In the genomic region with DNA sequence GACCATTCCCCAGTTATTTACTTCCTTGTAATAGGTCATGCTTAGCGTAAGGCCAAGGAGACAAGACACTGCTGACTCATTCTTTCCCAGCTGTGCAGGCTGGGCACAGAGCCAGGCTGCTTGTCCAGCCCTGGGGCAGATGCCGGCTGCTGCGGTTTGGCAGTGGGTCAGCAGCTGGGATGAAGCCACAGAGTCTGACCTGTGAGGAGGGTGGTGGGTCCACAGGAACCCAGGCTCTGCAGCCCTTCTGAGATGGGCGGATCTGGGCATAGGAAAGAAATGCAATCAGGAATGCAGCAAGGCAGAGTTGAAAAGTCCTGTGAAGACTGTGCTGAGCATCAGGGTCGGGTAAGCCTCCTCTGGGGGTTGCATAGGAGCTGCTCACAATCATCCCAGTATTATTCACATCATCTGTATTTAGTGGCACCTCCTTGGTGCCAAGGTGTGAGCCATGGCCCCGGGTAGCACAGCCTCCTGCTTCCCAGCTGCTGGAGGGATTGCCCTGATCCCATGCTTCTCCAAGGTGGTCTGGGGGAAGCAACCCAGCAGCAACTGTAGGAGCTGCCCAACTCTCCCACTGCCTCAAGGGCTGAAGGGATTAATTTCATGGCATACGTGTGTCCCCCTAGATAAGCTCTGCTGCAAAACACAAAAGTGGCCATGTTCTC, we compare ENCODE assay signal across 8 cellular contexts.
DNase-seq lines count a peak whose midpoint lies in the region; ATAC-seq and TF ChIP-seq lines count a peak whose summit lies in the region.

No MANE protein-coding gene starts in this region.

- POLR2A ChIA-PET in HEK293 (lab: Yijun Ruan, JAX), result interaction anchor here (0.7 to 0.9 kb wide), 2 partner anchors 53 to 211 kb away, joined by 3 to 4 read pairs; no protein-coding TSS in a partner anchor

- peak; percentile 50 for ATAC-seq in lung (ENCODE audit: insufficient read depth, low FRiP score)
- ATAC-seq in aorta (ENCODE audit: low FRiP score), result peak; percentile 88
- ATAC-seq in HG03571 (IDR thresholded peaks at IDR 0.05; ENCODE audit: unreplicated experiment), result no peak

- DNase-seq in ELF-1 (ENCODE audit: low read depth, low spot score), result peak; percentile 67
- peak; percentile 73 for DNase-seq in NCI-H2029 (lab: John Stamatoyannopoulos, UW)
- peak; percentile 74 for DNase-seq in dedifferentiated amniotic fluid mesenchymal stem cell (ENCODE audit: extremely low spot score)
- DNase-seq in lung (ENCODE audit: low spot score), result peak; percentile 86
- DNase-seq in aorta, result peak; percentile 97 to 98
- DNase-seq in NOMO-1 treated with dmso at 0.1 percent for 144 hours (lab: John Stamatoyannopoulos, UW; ENCODE audit: unreplicated experiment), result no peak

- TF ChIP-seq CTCF in HEK293 (tag by site-specific recombination; IDR thresholded peaks at IDR 0.05) (no peak), lung (IDR thresholded peaks at IDR 0.05; ENCODE audit: control extremely low read depth, extremely low read depth) (no peak)

- no peak overlapping the region for H3K27ac ChIP-seq in HEK293 (ENCODE audit: extremely low read depth, low read depth, low read length)
- H3K27ac ChIP-seq in lung (ENCODE audit: low read depth in 1 of 2, low read length in 1 of 2), result no peak overlapping the region
- no peak overlapping the region for H3K27ac ChIP-seq in aorta (ENCODE audit: low read depth in 1 of 2, low read length in 2 of 2)

- H3K4me1 ChIP-seq in HEK293 (ENCODE audit: control insufficient read depth, insufficient read depth, low read length) (peaks cover 17% of the 10 kb centered on the region), lung (ENCODE audit: control insufficient read depth in 2 of 2, insufficient read depth in 2 of 2, low read length in 2 of 2) (peaks cover 10 to 16% of the 10 kb centered on the region in 2 donors), aorta (ENCODE audit: control insufficient read depth in 1 of 2, insufficient read depth in 2 of 2, low read length in 2 of 2) (peaks cover 3 to 4% of the 10 kb centered on the region in 2 donors)

- H3K9me3 ChIP-seq in HEK293 (ENCODE audit: control insufficient read depth, insufficient read depth, low read depth, low read length) (no peaks in the 10 kb centered on the region), lung (ENCODE audit: control insufficient read depth in 2 of 2, insufficient read depth in 1 of 2, low read length in 1 of 2) (no peaks in the 10 kb centered on the region), aorta (ENCODE audit: control insufficient read depth, low read length) (no peaks in the 10 kb centered on the region)

- H3K4me3 ChIP-seq in HEK293 (ENCODE audit: low read depth, low read length) (no peak overlapping the region), lung (no peak overlapping the region), aorta (ENCODE audit: low read length in 2 of 2) (no peak overlapping the region)

- CTCF ChIA-PET in HEK293 (lab: Yijun Ruan, JAX), result interaction anchor here (1.2 kb wide), 1 partner anchor 209 kb away, joined by 7 read pairs; a partner anchor contains a TSS

- H3K36me3 ChIP-seq in HEK293 (ENCODE audit: control insufficient read depth in 2 of 2, insufficient read depth in 1 of 2, low read length in 2 of 2), result no peaks in the 10 kb centered on the region
- no peaks in the 10 kb centered on the region for H3K36me3 ChIP-seq in lung (ENCODE audit: control insufficient read depth in 2 of 2, insufficient read depth in 2 of 2, low read length in 2 of 2)
- H3K36me3 ChIP-seq in aorta (ENCODE audit: control insufficient read depth in 1 of 2, insufficient read depth in 2 of 2, low read length in 1 of 2), result no peaks in the 10 kb centered on the region

- intact Hi-C loops in aorta (cut with DNase I), result loop anchor here in 1 of 2 donors (5.0 kb wide), 1 partner anchor 93 kb away; no protein-coding TSS in a partner anchor

- no peaks in the 10 kb centered on the region for H3K27me3 ChIP-seq in lung (ENCODE audit: control insufficient read depth, insufficient read depth)
- H3K27me3 ChIP-seq in aorta (ENCODE audit: control insufficient read depth in 1 of 2, insufficient read depth in 2 of 2, low read length in 1 of 2), result no peaks in the 10 kb centered on the region

- WGBS in lung, 2 donors, result 20 to 25% methylated on average over 7 of the region's 7 CpGs
- 7 to 22% methylated on average over 7 of the region's 7 CpGs for WGBS in aorta, 2 donors

TF ChIP-seq in HEK293, 187 proteins besides CTCF, POLR2A, EP300 and RAD21 (continues in another document):
- TF ChIP-seq SP7 (tag by site-specific recombination; IDR thresholded peaks at IDR 0.05) (peak; percentile 59), MZF1 (tag by site-specific recombination; IDR thresholded peaks at IDR 0.05; ENCODE audit: borderline replicate concordance) (no peak), SP3 (tag by site-specific recombination; IDR thresholded peaks at IDR 0.05) (0 out of 2 replicates have a peak, but pooled peaks have one; percentile 16), ZNF558 (tag by site-specific recombination; IDR thresholded peaks at IDR 0.05) (no peak), ZNF112 (tag by site-specific recombination; IDR thresholded peaks at IDR 0.05) (no peak), KLF10 (tag by site-specific recombination; IDR thresholded peaks at IDR 0.05) (peak; percentile 57), OSR2 (tag by site-specific recombination; IDR thresholded peaks at IDR 0.05) (no peak), GLI4 (tag by site-specific recombination; IDR thresholded peaks at IDR 0.05) (no peak), ZNF629 (tag by site-specific recombination; IDR thresholded peaks at IDR 0.05) (peak; percentile 89), ZNF140 (tag by site-specific recombination; IDR thresholded peaks at IDR 0.05) (no peak), ZNF623 (tag by site-specific recombination; IDR thresholded peaks at IDR 0.05) (no peak), SCRT2 (tag by site-specific recombination; IDR thresholded peaks at IDR 0.05) (no peak), ZIC2 (tag by site-specific recombination; IDR thresholded peaks at IDR 0.05) (peak; percentile 81), ZSCAN23 (tag by site-specific recombination; IDR thresholded peaks at IDR 0.05) (no peak), ZNF354C (tag by site-specific recombination; IDR thresholded peaks at IDR 0.05; ENCODE audit: borderline replicate concordance, low read depth) (no peak), ZNF202 (tag by site-specific recombination; IDR thresholded peaks at IDR 0.05; ENCODE audit: borderline replicate concordance) (no peak), ZNF521 (tag by site-specific recombination; IDR thresholded peaks at IDR 0.05) (no peak), ZNF366 (tag by site-specific recombination; conservative IDR thresholded peaks at IDR 0.05) (peak; percentile 63), ZNF24 (tag by site-specific recombination; IDR thresholded peaks at IDR 0.05) (0 out of 2 replicates have a peak, but pooled peaks have one; percentile 27), ZNF174 (tag by site-specific recombination; IDR thresholded peaks at IDR 0.05) (no peak), ZBTB48 (tag by site-specific recombination; IDR thresholded peaks at IDR 0.05) (no peak), EGR2 (tag by site-specific recombination; IDR thresholded peaks at IDR 0.05; ENCODE audit: low read depth) (no peak), ZFP3 (tag by site-specific recombination; IDR thresholded peaks at IDR 0.05; ENCODE audit: low read depth) (no peak), HOXA7 (CRISPR knock-in tag; IDR thresholded peaks at IDR 0.05; ENCODE audit: borderline replicate concordance) (no peak), MYNN (tag by site-specific recombination; IDR thresholded peaks at IDR 0.05; ENCODE audit: borderline replicate concordance) (no peak), BCL11B (tag by site-specific recombination; IDR thresholded peaks at IDR 0.05; ENCODE audit: low read depth) (no peak), ZNF658 (tag by site-specific recombination; IDR thresholded peaks at IDR 0.05) (no peak)
- TF ChIP-seq, protein P1, sequence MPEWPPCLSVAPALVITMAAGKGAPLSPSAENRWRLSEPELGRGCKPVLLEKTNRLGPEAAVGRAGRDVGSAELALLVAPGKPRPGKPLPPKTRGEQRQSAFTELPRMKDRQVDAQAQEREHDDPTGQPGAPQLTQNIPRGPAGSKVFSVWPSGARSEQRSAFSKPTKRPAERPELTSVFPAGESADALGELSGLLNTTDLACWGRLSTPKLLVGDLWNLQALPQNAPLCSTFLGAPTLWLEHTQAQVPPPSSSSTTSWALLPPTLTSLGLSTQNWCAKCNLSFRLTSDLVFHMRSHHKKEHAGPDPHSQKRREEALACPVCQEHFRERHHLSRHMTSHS (tag by site-specific recombination; IDR thresholded peaks at IDR 0.05), result no peak
- TF ChIP-seq, protein P2, sequence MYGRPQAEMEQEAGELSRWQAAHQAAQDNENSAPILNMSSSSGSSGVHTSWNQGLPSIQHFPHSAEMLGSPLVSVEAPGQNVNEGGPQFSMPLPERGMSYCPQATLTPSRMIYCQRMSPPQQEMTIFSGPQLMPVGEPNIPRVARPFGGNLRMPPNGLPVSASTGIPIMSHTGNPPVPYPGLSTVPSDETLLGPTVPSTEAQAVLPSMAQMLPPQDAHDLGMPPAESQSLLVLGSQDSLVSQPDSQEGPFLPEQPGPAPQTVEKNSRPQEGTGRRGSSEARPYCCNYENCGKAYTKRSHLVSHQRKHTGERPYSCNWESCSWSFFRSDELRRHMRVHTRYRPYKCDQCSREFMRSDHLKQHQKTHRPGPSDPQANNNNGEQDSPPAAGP (tag by site-specific recombination; IDR thresholded peaks at IDR 0.05), result 0 out of 2 replicates have a peak, but pooled peaks have one; percentile 31
- TF ChIP-seq, protein P3, sequence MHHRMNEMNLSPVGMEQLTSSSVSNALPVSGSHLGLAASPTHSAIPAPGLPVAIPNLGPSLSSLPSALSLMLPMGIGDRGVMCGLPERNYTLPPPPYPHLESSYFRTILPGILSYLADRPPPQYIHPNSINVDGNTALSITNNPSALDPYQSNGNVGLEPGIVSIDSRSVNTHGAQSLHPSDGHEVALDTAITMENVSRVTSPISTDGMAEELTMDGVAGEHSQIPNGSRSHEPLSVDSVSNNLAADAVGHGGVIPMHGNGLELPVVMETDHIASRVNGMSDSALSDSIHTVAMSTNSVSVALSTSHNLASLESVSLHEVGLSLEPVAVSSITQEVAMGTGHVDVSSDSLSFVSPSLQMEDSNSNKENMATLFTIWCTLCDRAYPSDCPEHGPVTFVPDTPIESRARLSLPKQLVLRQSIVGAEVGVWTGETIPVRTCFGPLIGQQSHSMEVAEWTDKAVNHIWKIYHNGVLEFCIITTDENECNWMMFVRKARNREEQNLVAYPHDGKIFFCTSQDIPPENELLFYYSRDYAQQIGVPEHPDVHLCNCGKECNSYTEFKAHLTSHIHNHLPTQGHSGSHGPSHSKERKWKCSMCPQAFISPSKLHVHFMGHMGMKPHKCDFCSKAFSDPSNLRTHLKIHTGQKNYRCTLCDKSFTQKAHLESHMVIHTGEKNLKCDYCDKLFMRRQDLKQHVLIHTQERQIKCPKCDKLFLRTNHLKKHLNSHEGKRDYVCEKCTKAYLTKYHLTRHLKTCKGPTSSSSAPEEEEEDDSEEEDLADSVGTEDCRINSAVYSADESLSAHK (tag by site-specific recombination; IDR thresholded peaks at IDR 0.05), result no peak
